In the genomic region with DNA sequence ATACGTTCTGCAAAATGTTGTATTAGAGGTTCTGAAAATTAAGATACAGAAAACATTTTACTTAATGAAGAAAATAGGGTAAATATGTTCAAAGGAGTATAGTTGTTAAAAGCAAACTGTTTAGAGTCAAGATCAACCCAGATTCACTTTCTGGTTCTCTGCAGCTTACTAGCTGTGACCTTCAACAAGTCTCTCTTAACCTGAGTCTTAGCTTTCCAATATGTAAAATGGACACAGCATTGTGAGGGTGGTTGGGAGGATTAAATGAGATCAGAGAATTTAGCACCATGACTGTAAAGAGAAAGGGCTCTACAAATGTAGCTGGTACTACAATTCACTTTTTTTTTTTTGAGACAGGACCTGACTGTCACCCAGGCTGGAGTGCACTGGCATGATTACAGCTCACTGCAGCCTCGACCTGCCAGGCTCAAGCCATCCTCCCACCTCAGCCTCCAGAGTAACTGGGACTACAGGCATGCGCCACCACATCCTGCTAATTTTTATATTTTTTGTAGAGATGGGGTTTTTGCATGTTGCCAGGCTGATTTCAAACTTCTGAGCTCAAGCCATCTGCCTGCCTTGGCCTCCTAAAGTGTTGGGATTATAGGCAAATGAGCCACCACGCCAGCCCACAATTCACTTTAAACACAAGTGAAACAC, we compare ENCODE assay signal across 13 cellular contexts. TPM values are rescaled to one million over a fixed set of nuclear protein-coding genes. Genes with fewer than 3 reads are reported as not detected.
A peak's percentile ranks its signal among the peaks of the same experiment; 100 is the strongest.
DNase-seq lines count a peak whose midpoint lies in the region; ATAC-seq, FAIRE-seq and TF ChIP-seq lines count a peak whose summit lies in the region.
"Had no signal": no experiment of that assay in that cellular context is flagged by ENCODE, and none has a peak within 500 bp of the region (broad histone marks: within the 10 kb centered on the region; RNA-seq: fewer than 3 reads in every experiment).

No MANE protein-coding gene starts in this region.

- no peak overlapping the region; a peak in 2 of 6 replicates for H3K27ac ChIP-seq in A549
- H3K27ac ChIP-seq in WERI-Rb-1 = peak overlapping the region; percentile 79
- peak overlapping the region in 1 of 3 donors; percentile 63 for H3K27ac ChIP-seq in thyroid gland
- H3K27ac ChIP-seq: SK-N-MC had no signal

- H3K36me3 Mint-ChIP-seq in Caco-2 (ENCODE audit: insufficient read depth, unreplicated experiment) = peaks cover 4% of the 10 kb centered on the region
- H3K36me3 Mint-ChIP-seq in immature natural killer cell = peaks cover 0 to 1% (median 0%) of the 10 kb centered on the region in 3 donors

- H3K4me3 ChIP-seq in A549 = peak overlapping the region; percentile 77; the same call in 2 of the 3 replicates
- no peak overlapping the region for H3K4me3 ChIP-seq in Caco-2 (ENCODE audit: low read depth, low read length)
- no peak overlapping the region for H3K4me3 ChIP-seq in WERI-Rb-1 (ENCODE audit: low read depth, low read length)
- no peak overlapping the region for H3K4me3 ChIP-seq in thyroid gland (replicated peaks in 1 of 3)

- FAIRE-seq in A549 (lab: Jason Lieb, UNC) = no peak
- FAIRE-seq: frontal cortex had no signal

- H3K4me1 Mint-ChIP-seq in Caco-2 (ENCODE audit: low read depth, unreplicated experiment) (no peaks in the 10 kb centered on the region), immature natural killer cell (peaks cover 26 to 33% of the 10 kb centered on the region in 2 donors)

- CTCF ChIA-PET in A549 (lab: Yijun Ruan, JAX) (interaction anchor here (1.4 to 2.3 kb wide), 3 partner anchors 20 to 278 kb away, joined by 3 to 7 read pairs (median 5); no protein-coding TSS in a partner anchor), Caco-2 (lab: Charles Lee) (interaction anchor here (2.0 to 3.2 kb wide), 2 partner anchors 68 to 278 kb away, joined by 9 to 12 read pairs; no protein-coding TSS in a partner anchor)

- H3K27me3 ChIP-seq in Caco-2 (replicated peaks; ENCODE audit: control insufficient read depth, insufficient read depth, low read length) = no peaks in the 10 kb centered on the region
- no peaks in the 10 kb centered on the region for H3K27me3 ChIP-seq in WERI-Rb-1 (ENCODE audit: insufficient read depth, low read depth, severe bottlenecking)
- no peaks in the 10 kb centered on the region for H3K27me3 ChIP-seq in thyroid gland
- H3K27me3 ChIP-seq: sigmoid colon had no signal

- H3K4me3 Mint-ChIP-seq in Caco-2 (ENCODE audit: unreplicated experiment) (peak overlapping the region; percentile 75), immature natural killer cell (peak overlapping the region; percentile 83 to 93 (median 91))

- DNase-seq in A549 (ENCODE audit: low read depth in 1 of 2, low spot score in 1 of 2) (no peak), Caco-2 (no peak), WERI-Rb-1 (no peak), immature natural killer cell (no peak), retina (no peak), thyroid gland (no peak)
- no peak for DNase-seq in stimulated activated CD8-positive, alpha-beta memory T cell treated with anti-CD3 and anti-CD28 coated beads, Interleukin-4, amount 100 ng/mL, for 48 hours
- DNase-seq: activated CD8-positive, alpha-beta memory T cell treated with anti-CD3 and anti-CD28 coated beads, Interleukin-2, amount 50 U/mL, for 48 hours; KBM-7; sigmoid colon had no signal

- peak overlapping the region; percentile 90 for H3K4me2 ChIP-seq in A549

- H3K9me3 Mint-ChIP-seq in Caco-2 (ENCODE audit: unreplicated experiment) (no peaks in the 10 kb centered on the region), immature natural killer cell (no peaks in the 10 kb centered on the region)

- 94% methylated on average over 4 of the region's 4 CpGs for WGBS in A549 (ENCODE audit: missing lambda C conversion rate)
- WGBS in thyroid gland, 2 donors = 91 to 93% methylated on average over 4 of the region's 4 CpGs

- H3K36me3 ChIP-seq in Caco-2 (ENCODE audit: control insufficient read depth, insufficient read depth, low read length) = no peaks in the 10 kb centered on the region
- no peaks in the 10 kb centered on the region; the same call in 1 of the 2 replicates for H3K36me3 ChIP-seq in WERI-Rb-1
- no peaks in the 10 kb centered on the region for H3K36me3 ChIP-seq in thyroid gland
- H3K36me3 ChIP-seq: sigmoid colon had no signal

- no TSS peak for BruUV-seq in Caco-2 (replicated peaks; lab: Mats Ljungman, UMichigan)

- H3K4me1 ChIP-seq in A549 = no peaks in the 10 kb centered on the region
- peaks cover 13% of the 10 kb centered on the region for H3K4me1 ChIP-seq in Caco-2
- peaks cover 6 to 8% of the 10 kb centered on the region in 2 donors for H3K4me1 ChIP-seq in thyroid gland

- intact Hi-C loops in Caco-2 (cut with micrococcal nuclease; ENCODE audit: unreplicated experiment) = no loop called here
- intact Hi-C loops in thyroid gland (cut with DNase I) = no loop called here

- TF ChIP-seq POLR2A in A549 (IDR thresholded peaks at IDR 0.05; ENCODE audit: low read length) = no peak
- no peak for TF ChIP-seq POLR2A in thyroid gland (IDR thresholded peaks at IDR 0.05)

- no peak for TF ChIP-seq RAD21 in A549 (conservative IDR thresholded peaks at IDR 0.05 in 1 of 2, IDR thresholded peaks at IDR 0.05 in 1 of 2)

- no peaks in the 10 kb centered on the region for H3K27me3 Mint-ChIP-seq in Caco-2 (ENCODE audit: insufficient read depth, unreplicated experiment)
- H3K27me3 Mint-ChIP-seq in immature natural killer cell (ENCODE audit: low read depth in 3 of 3) = peaks cover 0 to 18% (median 9%) of the 10 kb centered on the region in 3 donors

- H3K9me3 ChIP-seq in A549 = no peaks in the 10 kb centered on the region
- no peaks in the 10 kb centered on the region for H3K9me3 ChIP-seq in Caco-2
- H3K9me3 ChIP-seq in WERI-Rb-1 (ENCODE audit: severe bottlenecking) = no peaks in the 10 kb centered on the region
- H3K9me3 ChIP-seq in thyroid gland = no peaks in the 10 kb centered on the region
- H3K9me3 ChIP-seq: sigmoid colon had no signal

- no peak overlapping the region for H3K27ac Mint-ChIP-seq in Caco-2 (ENCODE audit: unreplicated experiment)
- peak overlapping the region; percentile 83 to 93 (median 89) for H3K27ac Mint-ChIP-seq in immature natural killer cell

- TF ChIP-seq EP300 in A549 (IDR thresholded peaks at IDR 0.05) = no peak

- POLR2A ChIA-PET in A549 (lab: Yijun Ruan, JAX) (no interaction called here), Caco-2 (lab: Charles Lee) (no interaction called here)

- no peak for ATAC-seq in A549
- no peak for ATAC-seq in GM21526 (IDR thresholded peaks at IDR 0.05; ENCODE audit: low FRiP score, unreplicated experiment)

- TF ChIP-seq CTCF in A549 (IDR thresholded peaks at IDR 0.05) (no peak), Caco-2 (IDR thresholded peaks at IDR 0.05; ENCODE audit: insufficient read depth in 1 of 2, low read depth in 1 of 2, low read length in 1 of 2, severe bottlenecking in 1 of 2, unreplicated experiment in 1 of 2) (no peak), WERI-Rb-1 (IDR thresholded peaks at IDR 0.05; ENCODE audit: low read depth, low read length) (no peak), thyroid gland (IDR thresholded peaks at IDR 0.05) (no peak)

TF ChIP-seq in A549, 52 proteins besides CTCF, POLR2A, EP300 and RAD21:
- TF ChIP-seq CHD2 (IDR thresholded peaks at IDR 0.05; ENCODE audit: low read length, partially characterized antibody) (no peak), PHF8 (IDR thresholded peaks at IDR 0.05; ENCODE audit: borderline replicate concordance, low read depth) (no peak), HOXB13 (CRISPR knock-in tag; IDR thresholded peaks at IDR 0.05; ENCODE audit: low read depth) (no peak), MAZ (IDR thresholded peaks at IDR 0.05; ENCODE audit: borderline replicate concordance, low read depth, low read length) (no peak), HOXB5 (CRISPR knock-in tag; IDR thresholded peaks at IDR 0.05) (no peak), FOSB (CRISPR knock-in tag; IDR thresholded peaks at IDR 0.05) (no peak)
TF ChIP-seq in A549: peak in this region for 0.

RNA-seq across cellular contexts. Expression of gene ATP1A1, which starts 43.9 kb away (rescaled TPM):
- polyA plus RNA-seq in A549 (2011; rRNA removed) (171 and 188 TPM in 2 replicates), A549 (2017; fragmentation: RNase III; extraction: RNeasy Plus Mini Kit Qiagen cat#74134 plus additional on column Dnase treatment) (109 to 124 TPM (median 119 TPM) in 3 replicates), immature natural killer cell (10 to 100 TPM; 21.5 to 38.7 (median 24.2) TPM)
- polyA plus RNA-seq in A549 (2012; cell fraction: cytosol; rRNA removed) = 86.8 and 87.2 TPM in 2 replicates
- polyA plus RNA-seq in A549 (2012; cell fraction: nucleus; rRNA removed) = 122 and 143 TPM in 2 replicates
- polyA minus RNA-seq in A549 (2011; rRNA and poly(A)+ RNA removed) = 205 and 248 TPM in 2 replicates
- total RNA-seq in Caco-2 (2022) (479 and 508 TPM in 2 replicates), thyroid gland (1,000 to 10,000 TPM in 3 of 4 donors, 100 to 1,000 TPM in 1; 770 to 1,450 (median 1,316) TPM)
